Comparison of ENCODE assay signal across 8 cellular contexts in the genomic region with DNA sequence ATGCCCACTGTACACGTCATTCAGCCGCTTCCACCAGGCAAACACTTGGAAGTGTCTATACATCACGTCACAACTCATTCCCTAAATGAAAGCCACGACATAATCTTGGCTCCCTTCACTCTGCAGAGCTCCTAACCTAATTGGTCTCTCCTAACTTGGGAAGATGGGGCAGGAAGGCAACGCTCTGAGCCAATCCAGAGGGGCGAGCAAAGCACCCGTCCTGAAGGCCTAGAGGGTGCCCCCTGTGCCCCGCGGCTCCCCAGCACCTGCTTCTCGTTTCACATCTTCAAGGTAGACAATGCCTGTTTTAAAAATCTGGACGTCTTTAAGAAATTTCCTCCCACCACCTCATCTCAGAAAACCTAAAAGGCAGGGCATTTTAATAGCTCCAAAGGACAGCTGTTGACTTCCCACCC. TPM values are rescaled to one million over a fixed set of nuclear protein-coding genes. Genes with fewer than 3 reads are reported as not detected.
DNase-seq lines count a peak whose midpoint lies in the region; ATAC-seq and TF ChIP-seq lines count a peak whose summit lies in the region.

No MANE protein-coding gene starts in this region.

- H3K4me1 Mint-ChIP-seq in stimulated activated naive CD8-positive, alpha-beta T cell treated with anti-CD3 and anti-CD28 coated beads, Interleukin-15, amount 100 ng/mL, for 72 hours, result peaks cover 57% of the 10 kb centered on the region

- intact Hi-C loops in adrenal gland (cut with DNase I), result loop anchor here in 1 of 2 donors (5.0 kb wide), 1 partner anchor 170 kb away; a partner anchor contains a TSS

- no peak for TF ChIP-seq CTCF in adrenal gland (IDR thresholded peaks at IDR 0.05)

- H3K27me3 ChIP-seq in adrenal gland (no peaks in the 10 kb centered on the region), iPS-20b (ENCODE audit: insufficient read depth, low read length) (peaks cover 10% of the 10 kb centered on the region; the same call in 1 of the 2 replicates)

- no peaks in the 10 kb centered on the region for H3K9me3 ChIP-seq in adrenal gland (replicated peaks in 1 of 3)
- no peaks in the 10 kb centered on the region for H3K9me3 ChIP-seq in iPS-20b (ENCODE audit: insufficient read depth, low read depth, low read length)

- H3K9me3 Mint-ChIP-seq in stimulated activated naive CD8-positive, alpha-beta T cell treated with anti-CD3 and anti-CD28 coated beads, Interleukin-15, amount 100 ng/mL, for 72 hours, result no peaks in the 10 kb centered on the region

- H3K36me3 ChIP-seq in adrenal gland (replicated peaks in 1 of 2), result peaks cover 0 to 34% of the 10 kb centered on the region in 2 donors
- H3K36me3 ChIP-seq in iPS-20b (ENCODE audit: insufficient read depth, low read depth, low read length), result peaks cover 47% of the 10 kb centered on the region

- H3K4me3 Mint-ChIP-seq in stimulated activated naive CD8-positive, alpha-beta T cell treated with anti-CD3 and anti-CD28 coated beads, Interleukin-15, amount 100 ng/mL, for 72 hours, result peak overlapping the region; percentile 84 to 87

- H3K27ac ChIP-seq in adrenal gland, result no peak overlapping the region
- no peak overlapping the region for H3K27ac ChIP-seq in iPS-20b (ENCODE audit: low read length)

- peaks cover 7% of the 10 kb centered on the region for H3K27me3 Mint-ChIP-seq in stimulated activated naive CD8-positive, alpha-beta T cell treated with anti-CD3 and anti-CD28 coated beads, Interleukin-15, amount 100 ng/mL, for 72 hours

- ATAC-seq in HG02852 (IDR thresholded peaks at IDR 0.05; ENCODE audit: unreplicated experiment) (peak; percentile 10), GM18505 (IDR thresholded peaks at IDR 0.05; ENCODE audit: unreplicated experiment) (no peak), HG03045 (IDR thresholded peaks at IDR 0.05; ENCODE audit: unreplicated experiment) (no peak)
- no peak for ATAC-seq in stimulated activated naive CD8-positive, alpha-beta T cell treated with anti-CD3 and anti-CD28 coated beads, Interleukin-15, amount 100 ng/mL, for 72 hours

- TF ChIP-seq POLR2A in adrenal gland (IDR thresholded peaks at IDR 0.05), result no peak
- no peak for TF ChIP-seq POLR2A in GM18505 (IDR thresholded peaks at IDR 0.05; ENCODE audit: borderline replicate concordance, extremely low read depth, insufficient read depth, insufficient read length)

- peak overlapping the region; percentile 90 to 95 for H3K27ac Mint-ChIP-seq in stimulated activated naive CD8-positive, alpha-beta T cell treated with anti-CD3 and anti-CD28 coated beads, Interleukin-15, amount 100 ng/mL, for 72 hours

- DNase-seq in AG08395 (ENCODE audit: low spot score) (peak; percentile 46), adrenal gland (peak in 1 of 7 donors; percentile 12), HuH-7.5 (ENCODE audit: low spot score) (no peak)
- DNase-seq in stimulated activated naive CD8-positive, alpha-beta T cell treated with anti-CD3 and anti-CD28 coated beads, Interleukin-15, amount 100 ng/mL, for 72 hours, result no peak

- 6 to 18% (median 15%) methylated on average over 9 to 11 of the region's 11 CpGs for WGBS in adrenal gland, 4 donors

- H3K9ac ChIP-seq in iPS-20b (ENCODE audit: low read depth, low read length), result peak overlapping the region; percentile 91

- H3K4me3 ChIP-seq in adrenal gland (peak overlapping the region in 3 of 4 donors; percentile 1 to 86 (median 72)), iPS-20b (ENCODE audit: low read length) (peak overlapping the region; percentile 93)

- H3K4me1 ChIP-seq in adrenal gland (replicated peaks in 1 of 2) (peaks cover 0 to 18% of the 10 kb centered on the region in 2 donors), iPS-20b (ENCODE audit: insufficient read depth, low read length) (no peaks in the 10 kb centered on the region)

RNA-seq across cellular contexts. Expression of a gene that starts 1.0 kb away (rescaled TPM):
- total RNA-seq in adrenal gland, result 10 to 100 TPM; 20.9 to 76.3 (median 45.4) TPM
- polyA plus RNA-seq in adrenal gland, result 10 to 100 TPM; 29.3 to 44.1 (median 34.3) TPM
